In the genomic region with DNA sequence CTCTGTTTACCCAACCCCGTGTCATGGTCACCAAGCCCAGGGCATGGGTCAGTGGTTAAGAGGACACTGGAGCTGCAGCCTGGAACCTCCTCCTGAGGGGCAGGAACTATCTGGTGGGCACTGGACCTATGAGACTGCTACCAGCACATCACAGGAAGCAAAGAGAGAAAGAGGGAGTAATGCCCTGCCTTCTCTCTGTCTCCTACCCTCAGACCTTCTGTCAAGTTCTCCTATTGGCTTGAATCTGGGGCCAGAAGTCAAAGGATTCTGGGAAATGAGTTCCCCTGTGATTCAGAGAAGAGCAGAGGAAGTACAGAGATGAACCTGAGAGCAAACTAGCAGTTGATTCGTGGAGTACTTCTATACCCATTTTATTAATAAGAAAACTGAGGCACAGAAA, we compare ENCODE assay signal across 30 cellular contexts.
"Had no signal": no experiment of that assay in that cellular context is flagged by ENCODE, and none has a peak within 500 bp of the region (broad histone marks: within the 10 kb centered on the region; RNA-seq: fewer than 3 reads in every experiment).

No MANE protein-coding gene starts in this region.

- H3K36me3 ChIP-seq: colonic mucosa, gastroesophageal sphincter, heart right ventricle, prostate gland, sigmoid colon, spleen, thoracic aorta, tibial nerve, upper lobe of left lung, uterus had no signal

- H3K27ac ChIP-seq: colonic mucosa, epithelial cell of prostate, gastroesophageal sphincter, heart right ventricle, prostate gland, sigmoid colon, spleen, thoracic aorta, tibial nerve, upper lobe of left lung, uterus had no signal

- H3K4me3 ChIP-seq: colonic mucosa, gastroesophageal sphincter, heart right ventricle, lung, mucosa of descending colon, prostate gland, sigmoid colon, spleen, thoracic aorta, tibial nerve, upper lobe of left lung, uterus had no signal

- DNase-seq: colonic mucosa; effector CD8-positive, alpha-beta T cell; endodermal cell; foreskin fibroblast; heart right ventricle; hippocampal formation; immature natural killer cell; islet precursor cell; kidney glomerular epithelial cell; mesenchymal stem cell; mucosa of descending colon; naive B cell; nucleus accumbens; right cardiac atrium; sigmoid colon; spleen; stimulated activated CD4-positive, alpha-beta T cell treated with anti-CD3 and anti-CD28 coated beads, Interleukin-4, amount 100 ng/mL, for 4 hours; stimulated activated naive CD8-positive, alpha-beta T cell treated with anti-CD3 and anti-CD28 coated beads, Interleukin-15, Interleukin-2, amounts not matched to agents 100 U/mL and 50 U/mL, for 24 hours; substantia nigra; upper lobe of left lung; uterus had no signal

- H3K27me3 ChIP-seq: colonic mucosa, gastroesophageal sphincter, sigmoid colon, tibial nerve, upper lobe of left lung, uterus had no signal

- H3K4me1 ChIP-seq: colonic mucosa, gastroesophageal sphincter, heart right ventricle, prostate gland, sigmoid colon, spleen, tibial nerve, upper lobe of left lung, uterus had no signal

- ATAC-seq: esophagus mucosa; gastroesophageal sphincter; heart right ventricle; left lobe of liver; mucosa of descending colon; right cardiac atrium; stimulated activated memory B cell treated with anti-CD40 and anti-IgM and Interleukin-4, amounts not matched to agents 10 μg/mL and 1 μg/mL and 100 μg/mL, for 72 hours; stimulated activated naive CD8-positive, alpha-beta T cell treated with anti-CD3 and anti-CD28 coated beads, Interleukin-15, Interleukin-2, amounts not matched to agents 100 U/mL and 50 U/mL, for 24 hours had no signal

- H3K9me3 ChIP-seq: colonic mucosa, gastroesophageal sphincter, heart right ventricle, mucosa of descending colon, prostate gland, sigmoid colon, spleen, thoracic aorta, tibial nerve, upper lobe of left lung, uterus had no signal
